ENCODE assay signal across 1 cellular context in the genomic region with DNA sequence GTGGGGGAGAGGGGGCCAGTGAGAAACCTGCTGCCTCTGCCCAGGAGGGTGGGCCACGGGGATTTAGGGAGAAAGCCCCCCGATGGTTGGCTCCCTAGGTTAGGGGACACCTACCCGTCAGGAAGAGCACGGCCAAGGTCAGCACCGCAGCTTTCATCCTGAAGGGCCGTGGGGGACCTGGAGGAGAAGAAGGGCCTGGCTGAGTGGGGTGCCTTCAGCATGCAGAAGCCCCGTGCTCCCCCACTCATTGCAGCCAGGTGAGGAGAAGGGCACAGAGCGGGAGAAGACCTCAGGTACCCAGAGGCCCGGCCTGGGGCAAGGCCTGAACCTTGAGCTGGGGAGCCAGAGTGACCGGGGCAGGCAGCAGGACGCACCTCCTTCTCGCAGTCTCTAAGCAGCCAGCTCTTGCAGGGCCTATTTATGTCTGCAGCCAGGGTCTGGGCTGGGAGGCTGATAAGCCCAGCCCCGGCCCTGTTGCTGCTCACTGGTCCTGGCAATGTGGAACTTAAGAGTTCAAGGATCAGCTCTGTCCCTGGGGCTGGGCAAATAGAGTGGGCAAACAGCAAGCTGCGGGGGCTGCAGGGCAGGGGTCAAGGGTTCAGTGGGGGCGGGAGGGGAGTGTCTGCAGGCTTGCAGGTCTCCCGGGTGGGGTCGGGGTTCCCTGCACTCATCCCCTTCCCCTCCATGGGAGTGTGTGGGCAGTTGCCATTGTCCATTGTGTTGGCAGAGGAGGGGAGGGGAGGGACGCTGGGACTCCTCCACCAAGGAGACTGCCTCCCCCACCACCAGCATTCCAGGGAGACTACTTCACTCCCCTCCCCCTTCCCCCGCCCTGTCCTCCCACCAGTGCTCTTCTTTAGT.
A peak's percentile ranks its signal among the peaks of the same experiment; 100 is the strongest.
TF ChIP-seq lines count a peak whose summit lies in the region.

A gene (minus strand): TSS at position 392 of the 861 bp plus-strand sequence. CDS start 235 bp downstream, at position 157.

TF ChIP-seq in HepG2, 621 proteins besides CTCF, POLR2A, EP300 and RAD21 (continued from another document and continues in another):
- TF ChIP-seq, protein P1, sequence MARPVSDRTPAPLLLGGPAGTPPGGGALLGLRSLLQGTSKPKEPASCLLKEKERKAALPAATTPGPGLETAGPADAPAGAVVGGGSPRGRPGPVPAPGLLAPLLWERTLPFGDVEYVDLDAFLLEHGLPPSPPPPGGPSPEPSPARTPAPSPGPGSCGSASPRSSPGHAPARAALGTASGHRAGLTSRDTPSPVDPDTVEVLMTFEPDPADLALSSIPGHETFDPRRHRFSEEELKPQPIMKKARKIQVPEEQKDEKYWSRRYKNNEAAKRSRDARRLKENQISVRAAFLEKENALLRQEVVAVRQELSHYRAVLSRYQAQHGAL (CRISPR knock-in tag; IDR thresholded peaks at IDR 0.05; ENCODE audit: not compliant biosample characterization), result no peak
- TF ChIP-seq BRCA1 (CRISPR knock-in tag; IDR thresholded peaks at IDR 0.05) (peak; percentile 78; the same call in 1 of the 2 replicates), TP53 (CRISPR knock-in tag; conservative IDR thresholded peaks at IDR 0.05) (no peak), ZNF850 (CRISPR knock-in tag; conservative IDR thresholded peaks at IDR 0.05) (no peak), SATB2 (CRISPR knock-in tag; IDR thresholded peaks at IDR 0.05) (peak; percentile 88; the same call in 1 of the 2 replicates), ZNF556 (CRISPR knock-in tag; IDR thresholded peaks at IDR 0.05; ENCODE audit: borderline replicate concordance) (no peak; the same call in 1 of the 2 replicates), ZNF274 (CRISPR knock-in tag; IDR thresholded peaks at IDR 0.05) (peak; percentile 71), PHF5A (CRISPR knock-in tag; IDR thresholded peaks at IDR 0.05; ENCODE audit: low read depth, unreplicated experiment) (no peak), ZNF354B (CRISPR knock-in tag; IDR thresholded peaks at IDR 0.05) (peak; percentile 57; the same call in 1 of the 2 replicates), RBFOX2 (IDR thresholded peaks at IDR 0.05; ENCODE audit: low read depth, low read length) (peak; percentile 99), TCF7L2 (IDR thresholded peaks at IDR 0.05; ENCODE audit: low read depth, low read length) (no peak), ZNF136 (CRISPR knock-in tag; IDR thresholded peaks at IDR 0.05; ENCODE audit: low read depth) (no peak), CENPX (CRISPR knock-in tag; IDR thresholded peaks at IDR 0.05) (no peak), CEBPB (IDR thresholded peaks at IDR 0.05; ENCODE audit: borderline replicate concordance, low read depth, low read length) (0 out of 2 replicates have a peak, but pooled peaks have one; percentile 14), ZNF260 (CRISPR knock-in tag; IDR thresholded peaks at IDR 0.05; ENCODE audit: borderline replicate concordance, low read depth) (no peak), JDP2 (CRISPR knock-in tag; IDR thresholded peaks at IDR 0.05; ENCODE audit: borderline replicate concordance) (no peak; the same call in 1 of the 2 replicates), ZNF644 (CRISPR knock-in tag; IDR thresholded peaks at IDR 0.05; ENCODE audit: low read depth) (no peak), ATM (IDR thresholded peaks at IDR 0.05; ENCODE audit: borderline replicate concordance) (no peak), HNRNPUL1 (IDR thresholded peaks at IDR 0.05; ENCODE audit: low read depth, low read length) (no peak), EZH2 (conservative IDR thresholded peaks at IDR 0.05; ENCODE audit: low read depth, low read length) (no peak), ARID2 (CRISPR knock-in tag; IDR thresholded peaks at IDR 0.05; ENCODE audit: borderline replicate concordance) (peak; percentile 82; the same call in 1 of the 2 replicates), TBX3 (IDR thresholded peaks at IDR 0.05; ENCODE audit: borderline replicate concordance) (peak; percentile 39; the same call in 1 of the 2 replicates), MBNL3 (CRISPR knock-in tag; conservative IDR thresholded peaks at IDR 0.05) (no peak), ZFAT (CRISPR knock-in tag; conservative IDR thresholded peaks at IDR 0.05) (0 out of 2 replicates have a peak, but pooled peaks have one; percentile 68), ZFYVE20 (CRISPR knock-in tag; IDR thresholded peaks at IDR 0.05; ENCODE audit: borderline replicate concordance, low read depth) (0 out of 2 replicates have a peak, but pooled peaks have one; percentile 36), XRCC5 (optimal IDR thresholded peaks at IDR 0.05; ENCODE audit: low read length) (no peak), KDM1A (CRISPR knock-in tag; IDR thresholded peaks at IDR 0.05) (peak; percentile 46; the same call in 1 of the 2 replicates), GATAD2A (CRISPR knock-in tag; IDR thresholded peaks at IDR 0.05) (peak; percentile 90), BCL6 (CRISPR knock-in tag; IDR thresholded peaks at IDR 0.05) (peak; percentile 85), ZFP1 (CRISPR knock-in tag; IDR thresholded peaks at IDR 0.05) (no peak), ZNF883 (CRISPR knock-in tag; IDR thresholded peaks at IDR 0.05; ENCODE audit: not compliant biosample characterization) (peak; percentile 62)
- TF ChIP-seq, protein P2, sequence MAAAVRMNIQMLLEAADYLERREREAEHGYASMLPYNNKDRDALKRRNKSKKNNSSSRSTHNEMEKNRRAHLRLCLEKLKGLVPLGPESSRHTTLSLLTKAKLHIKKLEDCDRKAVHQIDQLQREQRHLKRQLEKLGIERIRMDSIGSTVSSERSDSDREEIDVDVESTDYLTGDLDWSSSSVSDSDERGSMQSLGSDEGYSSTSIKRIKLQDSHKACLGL (CRISPR knock-in tag; IDR thresholded peaks at IDR 0.05), result peak; percentile 60; the same call in 1 of the 2 replicates
- TF ChIP-seq, protein P3, sequence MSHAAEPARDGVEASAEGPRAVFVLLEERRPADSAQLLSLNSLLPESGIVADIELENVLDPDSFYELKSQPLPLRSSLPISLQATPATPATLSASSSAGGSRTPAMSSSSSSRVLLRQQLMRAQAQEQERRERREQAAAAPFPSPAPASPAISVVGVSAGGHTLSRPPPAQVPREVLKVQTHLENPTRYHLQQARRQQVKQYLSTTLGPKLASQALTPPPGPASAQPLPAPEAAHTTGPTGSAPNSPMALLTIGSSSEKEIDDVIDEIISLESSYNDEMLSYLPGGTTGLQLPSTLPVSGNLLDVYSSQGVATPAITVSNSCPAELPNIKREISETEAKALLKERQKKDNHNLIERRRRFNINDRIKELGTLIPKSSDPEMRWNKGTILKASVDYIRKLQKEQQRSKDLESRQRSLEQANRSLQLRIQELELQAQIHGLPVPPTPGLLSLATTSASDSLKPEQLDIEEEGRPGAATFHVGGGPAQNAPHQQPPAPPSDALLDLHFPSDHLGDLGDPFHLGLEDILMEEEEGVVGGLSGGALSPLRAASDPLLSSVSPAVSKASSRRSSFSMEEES (CRISPR knock-in tag; IDR thresholded peaks at IDR 0.05), result peak; percentile 56
- TF ChIP-seq, protein P4, sequence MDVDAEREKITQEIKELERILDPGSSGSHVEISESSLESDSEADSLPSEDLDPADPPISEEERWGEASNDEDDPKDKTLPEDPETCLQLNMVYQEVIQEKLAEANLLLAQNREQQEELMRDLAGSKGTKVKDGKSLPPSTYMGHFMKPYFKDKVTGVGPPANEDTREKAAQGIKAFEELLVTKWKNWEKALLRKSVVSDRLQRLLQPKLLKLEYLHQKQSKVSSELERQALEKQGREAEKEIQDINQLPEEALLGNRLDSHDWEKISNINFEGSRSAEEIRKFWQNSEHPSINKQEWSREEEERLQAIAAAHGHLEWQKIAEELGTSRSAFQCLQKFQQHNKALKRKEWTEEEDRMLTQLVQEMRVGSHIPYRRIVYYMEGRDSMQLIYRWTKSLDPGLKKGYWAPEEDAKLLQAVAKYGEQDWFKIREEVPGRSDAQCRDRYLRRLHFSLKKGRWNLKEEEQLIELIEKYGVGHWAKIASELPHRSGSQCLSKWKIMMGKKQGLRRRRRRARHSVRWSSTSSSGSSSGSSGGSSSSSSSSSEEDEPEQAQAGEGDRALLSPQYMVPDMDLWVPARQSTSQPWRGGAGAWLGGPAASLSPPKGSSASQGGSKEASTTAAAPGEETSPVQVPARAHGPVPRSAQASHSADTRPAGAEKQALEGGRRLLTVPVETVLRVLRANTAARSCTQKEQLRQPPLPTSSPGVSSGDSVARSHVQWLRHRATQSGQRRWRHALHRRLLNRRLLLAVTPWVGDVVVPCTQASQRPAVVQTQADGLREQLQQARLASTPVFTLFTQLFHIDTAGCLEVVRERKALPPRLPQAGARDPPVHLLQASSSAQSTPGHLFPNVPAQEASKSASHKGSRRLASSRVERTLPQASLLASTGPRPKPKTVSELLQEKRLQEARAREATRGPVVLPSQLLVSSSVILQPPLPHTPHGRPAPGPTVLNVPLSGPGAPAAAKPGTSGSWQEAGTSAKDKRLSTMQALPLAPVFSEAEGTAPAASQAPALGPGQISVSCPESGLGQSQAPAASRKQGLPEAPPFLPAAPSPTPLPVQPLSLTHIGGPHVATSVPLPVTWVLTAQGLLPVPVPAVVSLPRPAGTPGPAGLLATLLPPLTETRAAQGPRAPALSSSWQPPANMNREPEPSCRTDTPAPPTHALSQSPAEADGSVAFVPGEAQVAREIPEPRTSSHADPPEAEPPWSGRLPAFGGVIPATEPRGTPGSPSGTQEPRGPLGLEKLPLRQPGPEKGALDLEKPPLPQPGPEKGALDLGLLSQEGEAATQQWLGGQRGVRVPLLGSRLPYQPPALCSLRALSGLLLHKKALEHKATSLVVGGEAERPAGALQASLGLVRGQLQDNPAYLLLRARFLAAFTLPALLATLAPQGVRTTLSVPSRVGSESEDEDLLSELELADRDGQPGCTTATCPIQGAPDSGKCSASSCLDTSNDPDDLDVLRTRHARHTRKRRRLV (CRISPR knock-in tag; IDR thresholded peaks at IDR 0.05), result no peak
- TF ChIP-seq, protein P5, sequence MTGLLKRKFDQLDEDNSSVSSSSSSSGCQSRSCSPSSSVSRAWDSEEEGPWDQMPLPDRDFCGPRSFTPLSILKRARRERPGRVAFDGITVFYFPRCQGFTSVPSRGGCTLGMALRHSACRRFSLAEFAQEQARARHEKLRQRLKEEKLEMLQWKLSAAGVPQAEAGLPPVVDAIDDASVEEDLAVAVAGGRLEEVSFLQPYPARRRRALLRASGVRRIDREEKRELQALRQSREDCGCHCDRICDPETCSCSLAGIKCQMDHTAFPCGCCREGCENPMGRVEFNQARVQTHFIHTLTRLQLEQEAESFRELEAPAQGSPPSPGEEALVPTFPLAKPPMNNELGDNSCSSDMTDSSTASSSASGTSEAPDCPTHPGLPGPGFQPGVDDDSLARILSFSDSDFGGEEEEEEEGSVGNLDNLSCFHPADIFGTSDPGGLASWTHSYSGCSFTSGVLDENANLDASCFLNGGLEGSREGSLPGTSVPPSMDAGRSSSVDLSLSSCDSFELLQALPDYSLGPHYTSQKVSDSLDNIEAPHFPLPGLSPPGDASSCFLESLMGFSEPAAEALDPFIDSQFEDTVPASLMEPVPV (CRISPR knock-in tag; IDR thresholded peaks at IDR 0.05), result peak; percentile 93
- TF ChIP-seq, protein P6, sequence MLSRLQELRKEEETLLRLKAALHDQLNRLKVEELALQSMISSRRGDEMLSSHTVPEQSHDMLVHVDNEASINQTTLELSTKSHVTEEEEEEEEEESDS (CRISPR knock-in tag; IDR thresholded peaks at IDR 0.05; ENCODE audit: borderline replicate concordance), result peak; percentile 81; the same call in 1 of the 2 replicates
- TF ChIP-seq, protein P7, sequence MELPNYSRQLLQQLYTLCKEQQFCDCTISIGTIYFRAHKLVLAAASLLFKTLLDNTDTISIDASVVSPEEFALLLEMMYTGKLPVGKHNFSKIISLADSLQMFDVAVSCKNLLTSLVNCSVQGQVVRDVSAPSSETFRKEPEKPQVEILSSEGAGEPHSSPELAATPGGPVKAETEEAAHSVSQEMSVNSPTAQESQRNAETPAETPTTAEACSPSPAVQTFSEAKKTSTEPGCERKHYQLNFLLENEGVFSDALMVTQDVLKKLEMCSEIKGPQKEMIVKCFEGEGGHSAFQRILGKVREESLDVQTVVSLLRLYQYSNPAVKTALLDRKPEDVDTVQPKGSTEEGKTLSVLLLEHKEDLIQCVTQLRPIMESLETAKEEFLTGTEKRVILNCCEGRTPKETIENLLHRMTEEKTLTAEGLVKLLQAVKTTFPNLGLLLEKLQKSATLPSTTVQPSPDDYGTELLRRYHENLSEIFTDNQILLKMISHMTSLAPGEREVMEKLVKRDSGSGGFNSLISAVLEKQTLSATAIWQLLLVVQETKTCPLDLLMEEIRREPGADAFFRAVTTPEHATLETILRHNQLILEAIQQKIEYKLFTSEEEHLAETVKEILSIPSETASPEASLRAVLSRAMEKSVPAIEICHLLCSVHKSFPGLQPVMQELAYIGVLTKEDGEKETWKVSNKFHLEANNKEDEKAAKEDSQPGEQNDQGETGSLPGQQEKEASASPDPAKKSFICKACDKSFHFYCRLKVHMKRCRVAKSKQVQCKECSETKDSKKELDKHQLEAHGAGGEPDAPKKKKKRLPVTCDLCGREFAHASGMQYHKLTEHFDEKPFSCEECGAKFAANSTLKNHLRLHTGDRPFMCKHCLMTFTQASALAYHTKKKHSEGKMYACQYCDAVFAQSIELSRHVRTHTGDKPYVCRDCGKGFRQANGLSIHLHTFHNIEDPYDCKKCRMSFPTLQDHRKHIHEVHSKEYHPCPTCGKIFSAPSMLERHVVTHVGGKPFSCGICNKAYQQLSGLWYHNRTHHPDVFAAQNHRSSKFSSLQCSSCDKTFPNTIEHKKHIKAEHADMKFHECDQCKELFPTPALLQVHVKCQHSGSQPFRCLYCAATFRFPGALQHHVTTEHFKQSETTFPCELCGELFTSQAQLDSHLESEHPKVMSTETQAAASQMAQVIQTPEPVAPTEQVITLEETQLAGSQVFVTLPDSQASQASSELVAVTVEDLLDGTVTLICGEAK (IDR thresholded peaks at IDR 0.05), result no peak
- TF ChIP-seq, protein P7 (CRISPR knock-in tag; IDR thresholded peaks at IDR 0.05), result peak; percentile 59
- TF ChIP-seq, protein P8, sequence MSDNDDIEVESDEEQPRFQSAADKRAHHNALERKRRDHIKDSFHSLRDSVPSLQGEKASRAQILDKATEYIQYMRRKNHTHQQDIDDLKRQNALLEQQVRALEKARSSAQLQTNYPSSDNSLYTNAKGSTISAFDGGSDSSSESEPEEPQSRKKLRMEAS (IDR thresholded peaks at IDR 0.05), result no peak
